In the genomic region with DNA sequence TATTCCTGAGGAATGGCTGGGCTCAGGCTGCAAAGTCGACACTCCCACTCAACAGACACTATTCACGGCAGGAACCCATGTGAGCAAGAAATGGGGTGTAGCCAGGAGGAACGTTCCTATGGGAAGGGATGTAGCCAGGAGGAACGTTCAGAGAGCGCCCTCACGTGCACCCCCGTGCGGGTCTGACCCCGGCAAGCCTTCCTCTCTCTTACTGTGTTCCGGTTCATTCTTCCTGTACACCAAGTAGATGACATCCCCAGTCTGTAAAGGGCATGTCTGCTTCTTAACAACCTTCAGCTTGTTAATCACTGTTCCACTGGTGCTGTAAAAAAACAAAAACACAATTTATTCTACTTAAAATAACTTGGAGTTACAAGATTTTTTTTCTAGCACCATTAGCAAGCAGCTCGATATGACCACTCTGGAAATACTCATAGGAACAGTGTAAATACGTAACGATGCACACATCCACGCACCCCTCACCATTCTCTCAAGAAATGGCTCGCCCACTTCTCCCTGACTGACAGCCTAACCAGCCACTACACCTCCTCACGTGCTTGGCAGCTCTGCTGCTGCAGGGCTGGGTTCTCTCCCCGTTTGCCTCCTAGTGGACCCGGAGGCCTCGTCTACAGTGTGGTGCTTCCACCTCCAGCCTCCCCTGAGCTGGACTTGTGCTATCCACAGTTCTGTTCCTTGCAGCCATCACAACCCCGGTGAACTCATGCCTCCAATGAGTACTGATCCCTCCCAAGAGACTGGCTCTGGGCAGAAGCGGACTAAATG, we compare ENCODE assay signal across 22 cellular contexts. TPM values are rescaled to one million over a fixed set of nuclear protein-coding genes. Genes with fewer than 3 reads are reported as not detected.
DNase-seq lines count a peak whose midpoint lies in the region; ATAC-seq and TF ChIP-seq lines count a peak whose summit lies in the region.
"Had no signal": no experiment of that assay in that cellular context is flagged by ENCODE, and none has a peak within 500 bp of the region (broad histone marks: within the 10 kb centered on the region; RNA-seq: fewer than 3 reads in every experiment).

No MANE protein-coding gene starts in this region.

- 87 to 92% methylated on average over 21 of the region's 21 CpGs for WGBS in tibial nerve, 2 donors

- H3K27ac ChIP-seq in cingulate gyrus (ENCODE audit: low read depth, low read length) (peak overlapping the region; percentile 47), tibial nerve (no peak overlapping the region)
- H3K27ac ChIP-seq: foreskin keratinocyte, HL-60, uterus had no signal

- H3K9me3 ChIP-seq in tibial nerve, result no peaks in the 10 kb centered on the region
- H3K9me3 ChIP-seq: uterus had no signal

- H3K36me3 Mint-ChIP-seq in activated CD8-positive, alpha-beta memory T cell treated with anti-CD3 and anti-CD28 coated beads, Interleukin-2, amount 10 ng/mL, durations not matched to agents 7 days and 5 days, result peaks cover 60% of the 10 kb centered on the region
- peaks cover 47% of the 10 kb centered on the region for H3K36me3 Mint-ChIP-seq in WTC11
- peaks cover 59% of the 10 kb centered on the region for H3K36me3 Mint-ChIP-seq in stimulated activated memory B cell treated with anti-CD40 and anti-IgM and Interleukin-4, amounts not matched to agents 10 μg/mL and 1 μg/mL and 100 μg/mL, for 72 hours

- POLR2A ChIA-PET in WTC11 (lab: Charles Lee), result no interaction called here

- no peaks in the 10 kb centered on the region for H3K27me3 Mint-ChIP-seq in activated CD8-positive, alpha-beta memory T cell treated with anti-CD3 and anti-CD28 coated beads, Interleukin-2, amount 10 ng/mL, durations not matched to agents 7 days and 5 days
- H3K27me3 Mint-ChIP-seq in WTC11 (ENCODE audit: low read depth), result no peaks in the 10 kb centered on the region
- H3K27me3 Mint-ChIP-seq in stimulated activated memory B cell treated with anti-CD40 and anti-IgM and Interleukin-4, amounts not matched to agents 10 μg/mL and 1 μg/mL and 100 μg/mL, for 72 hours, result no peaks in the 10 kb centered on the region
- H3K27me3 Mint-ChIP-seq: dendritic cell treated with granulocyte-macrophage colony-stimulating factor and Interleukin-4, amounts not matched to agents 40 ng/mL and 50 ng/mL, for 4 days; IgD-negative memory B cell; naive B cell had no signal

- DNase-seq in activated CD8-positive, alpha-beta memory T cell treated with anti-CD3 and anti-CD28 coated beads, Interleukin-2, amount 10 ng/mL, durations not matched to agents 7 days and 5 days, result no peak
- DNase-seq in activated CD8-positive, alpha-beta memory T cell treated with anti-CD3 and anti-CD28 coated beads, Interleukin-2, amount 50 U/mL, for 48 hours, result no peak
- DNase-seq in WTC11 (ENCODE audit: low spot score) (no peak), tibial nerve (ENCODE audit: low spot score in 2 of 2) (no peak)
- DNase-seq: C1 segment of cervical spinal cord, foreskin keratinocyte, GF-D8, HCEC 1CT, kidney glomerular epithelial cell, mammary epithelial cell, MG63, naive B cell, NCI-H748 treated with DMSO at 0.1 percent for 48 hours, SHP77 treated with DMSO at 0.1 percent for 48 hours, uterus had no signal

- ATAC-seq in activated CD8-positive, alpha-beta memory T cell treated with anti-CD3 and anti-CD28 coated beads, Interleukin-2, amount 10 ng/mL, durations not matched to agents 7 days and 5 days, result peak; percentile 14
- ATAC-seq in WTC11, result no peak
- no peak for ATAC-seq in stimulated activated memory B cell treated with anti-CD40 and anti-IgM and Interleukin-4, amounts not matched to agents 10 μg/mL and 1 μg/mL and 100 μg/mL, for 72 hours
- no peak for ATAC-seq in GM21786 (IDR thresholded peaks at IDR 0.05; ENCODE audit: unreplicated experiment)
- ATAC-seq in HG02970 (IDR thresholded peaks at IDR 0.05; ENCODE audit: low FRiP score, unreplicated experiment), result no peak
- ATAC-seq: foreskin keratinocyte had no signal

- no peak overlapping the region for H3K4me3 ChIP-seq in tibial nerve
- H3K4me3 ChIP-seq: MG63, uterus had no signal

- H3K36me3 ChIP-seq in tibial nerve, result peaks cover 0 to 98% (median 7%) of the 10 kb centered on the region in 3 donors
- H3K36me3 ChIP-seq: uterus had no signal

- H3K4me1 Mint-ChIP-seq in activated CD8-positive, alpha-beta memory T cell treated with anti-CD3 and anti-CD28 coated beads, Interleukin-2, amount 10 ng/mL, durations not matched to agents 7 days and 5 days, result peaks cover 28% of the 10 kb centered on the region
- 0 out of 2 replicates have a peak, but pooled peaks cover 3% of the 10 kb centered on the region for H3K4me1 Mint-ChIP-seq in WTC11
- H3K4me1 Mint-ChIP-seq in stimulated activated memory B cell treated with anti-CD40 and anti-IgM and Interleukin-4, amounts not matched to agents 10 μg/mL and 1 μg/mL and 100 μg/mL, for 72 hours, result peaks cover 12% of the 10 kb centered on the region

- CTCF ChIA-PET in activated CD8-positive, alpha-beta memory T cell treated with anti-CD3 and anti-CD28 coated beads, Interleukin-2, amount 10 ng/mL, durations not matched to agents 7 days and 5 days (lab: Charles Lee), result interaction anchor here (1.0 to 2.1 kb wide), 5 partner anchors 14 to 104 kb away, joined by 3 to 15 read pairs (median 4); no protein-coding TSS in a partner anchor
- CTCF ChIA-PET in WTC11 (lab: Charles Lee), result interaction anchor here (0.6 to 1.1 kb wide), 3 partner anchors 32 to 351 kb away, joined by 3 to 4 read pairs (median 3); no protein-coding TSS in a partner anchor

- peak overlapping the region; percentile 54 for H3K4me3 Mint-ChIP-seq in activated CD8-positive, alpha-beta memory T cell treated with anti-CD3 and anti-CD28 coated beads, Interleukin-2, amount 10 ng/mL, durations not matched to agents 7 days and 5 days
- H3K4me3 Mint-ChIP-seq in WTC11, result no peak overlapping the region
- peak overlapping the region; percentile 26 for H3K4me3 Mint-ChIP-seq in stimulated activated memory B cell treated with anti-CD40 and anti-IgM and Interleukin-4, amounts not matched to agents 10 μg/mL and 1 μg/mL and 100 μg/mL, for 72 hours
- H3K4me3 Mint-ChIP-seq: dendritic cell treated with granulocyte-macrophage colony-stimulating factor and Interleukin-4, amounts not matched to agents 40 ng/mL and 50 ng/mL, for 4 days; IgD-negative memory B cell; naive B cell had no signal

- TF ChIP-seq EP300 in tibial nerve (IDR thresholded peaks at IDR 0.05), result no peak

- H3K27ac Mint-ChIP-seq in activated CD8-positive, alpha-beta memory T cell treated with anti-CD3 and anti-CD28 coated beads, Interleukin-2, amount 10 ng/mL, durations not matched to agents 7 days and 5 days, result peak overlapping the region; percentile 80
- peak overlapping the region; percentile 68 for H3K27ac Mint-ChIP-seq in WTC11
- peak overlapping the region; percentile 55 for H3K27ac Mint-ChIP-seq in stimulated activated memory B cell treated with anti-CD40 and anti-IgM and Interleukin-4, amounts not matched to agents 10 μg/mL and 1 μg/mL and 100 μg/mL, for 72 hours
- H3K27ac Mint-ChIP-seq: dendritic cell treated with granulocyte-macrophage colony-stimulating factor and Interleukin-4, amounts not matched to agents 40 ng/mL and 50 ng/mL, for 4 days had no signal

- no peaks in the 10 kb centered on the region for H3K9me3 Mint-ChIP-seq in activated CD8-positive, alpha-beta memory T cell treated with anti-CD3 and anti-CD28 coated beads, Interleukin-2, amount 10 ng/mL, durations not matched to agents 7 days and 5 days (ENCODE audit: low read depth)
- no peaks in the 10 kb centered on the region for H3K9me3 Mint-ChIP-seq in WTC11
- H3K9me3 Mint-ChIP-seq in stimulated activated memory B cell treated with anti-CD40 and anti-IgM and Interleukin-4, amounts not matched to agents 10 μg/mL and 1 μg/mL and 100 μg/mL, for 72 hours, result no peaks in the 10 kb centered on the region
- H3K9me3 Mint-ChIP-seq: IgD-negative memory B cell, naive B cell had no signal

- TF ChIP-seq CTCF in WTC11 (IDR thresholded peaks at IDR 0.05), result no peak
- no peak for TF ChIP-seq CTCF in tibial nerve (IDR thresholded peaks at IDR 0.05)

- TF ChIP-seq POLR2A in tibial nerve (IDR thresholded peaks at IDR 0.05), result no peak

- H3K4me1 ChIP-seq in tibial nerve, result no peaks in the 10 kb centered on the region
- H3K4me1 ChIP-seq: foreskin keratinocyte, uterus had no signal

- H3K27me3 ChIP-seq in tibial nerve, result no peaks in the 10 kb centered on the region
- H3K27me3 ChIP-seq: foreskin keratinocyte, MG63, uterus had no signal

TF ChIP-seq in WTC11, 78 proteins besides CTCF, POLR2A, EP300 and RAD21 (continues in another document):
- no peak for TF ChIP-seq ZNF416 (CRISPR knock-in tag; IDR thresholded peaks at IDR 0.05)
- no peak for TF ChIP-seq SOX15 (CRISPR knock-in tag; IDR thresholded peaks at IDR 0.05)
- TF ChIP-seq, protein P1, sequence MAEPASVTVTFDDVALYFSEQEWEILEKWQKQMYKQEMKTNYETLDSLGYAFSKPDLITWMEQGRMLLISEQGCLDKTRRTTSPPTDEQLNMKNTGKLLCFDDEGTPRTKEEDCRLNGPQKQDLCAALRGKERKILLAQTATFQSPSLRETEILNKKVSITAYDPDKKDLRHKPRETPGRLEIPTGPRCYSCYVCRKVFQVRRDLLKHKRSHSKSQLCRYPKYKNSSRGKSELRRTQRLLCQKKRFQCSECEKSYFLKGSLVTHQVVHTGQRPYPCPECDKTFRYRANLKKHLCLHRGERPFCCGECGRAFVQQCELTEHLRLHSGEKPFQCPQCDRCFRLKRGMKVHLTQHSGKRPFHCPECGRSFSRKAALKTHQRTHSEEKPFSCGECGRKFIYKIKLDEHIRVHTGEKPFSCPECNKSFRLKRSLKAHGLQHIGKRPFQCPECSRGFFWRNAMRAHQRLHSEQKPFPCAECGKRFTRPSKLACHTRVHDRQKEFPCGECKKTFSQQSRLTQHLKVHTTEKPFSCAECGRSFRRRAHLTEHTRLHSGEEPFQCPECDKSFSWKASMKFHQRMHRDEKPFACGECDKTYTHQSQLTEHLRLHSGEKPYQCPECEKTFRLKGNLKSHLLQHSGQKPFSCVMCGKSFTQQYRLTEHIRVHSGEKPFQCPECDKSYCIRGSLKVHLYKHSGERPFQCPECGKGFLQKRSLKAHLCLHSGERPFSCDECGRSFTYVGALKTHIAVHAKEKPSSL (CRISPR knock-in tag; conservative IDR thresholded peaks at IDR 0.05), result no peak

RNA-seq across cellular contexts. Expression of gene CHFR, which starts 15.1 kb away (rescaled TPM):
- 10 to 100 TPM; 87.7 to 89.7 TPM for total RNA-seq in activated CD8-positive, alpha-beta memory T cell treated with anti-CD3 and anti-CD28 coated beads, Interleukin-2, amount 10 ng/mL, durations not matched to agents 7 days and 5 days
- total RNA-seq in WTC11 (2021) (50.2 to 58.7 TPM (median 53.9 TPM) in 3 replicates), tibial nerve (10 to 100 TPM; 36.1 to 58.6 (median 39.8) TPM)

RNA-seq across cellular contexts. Expression of gene GOLGA3, which starts 43.6 kb away (rescaled TPM):
- total RNA-seq in activated CD8-positive, alpha-beta memory T cell treated with anti-CD3 and anti-CD28 coated beads, Interleukin-2, amount 10 ng/mL, durations not matched to agents 7 days and 5 days, result 10 to 100 TPM; 60.0 to 60.4 TPM
- 36.8 to 47.8 TPM (median 39.6 TPM) in 3 replicates for total RNA-seq in WTC11 (2021)
- 100 to 1,000 TPM in 2 of 4 donors, 10 to 100 TPM in 2; 69.8 to 117 (median 97.7) TPM for total RNA-seq in tibial nerve
